30 cellular contexts compared by ENCODE assay signal in the genomic region with DNA sequence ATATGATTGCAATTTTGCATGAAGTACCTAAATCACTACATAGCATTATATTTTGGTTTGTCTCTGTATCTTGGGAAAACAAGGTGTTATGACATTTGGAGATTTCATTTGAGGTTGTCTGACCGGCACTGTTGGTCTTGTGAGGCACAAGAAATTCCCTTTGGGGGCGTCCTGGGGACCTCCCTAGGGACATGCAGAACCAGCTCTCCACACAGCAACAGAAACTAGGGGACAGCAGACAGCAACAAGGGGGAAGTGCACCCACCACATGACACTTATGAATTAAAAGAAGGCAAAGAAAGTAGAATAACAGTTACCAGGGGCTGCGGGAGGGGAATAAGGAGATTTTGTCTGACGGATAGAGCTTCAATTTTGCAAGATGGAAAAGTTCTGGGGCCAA. TPM values are rescaled to one million over a fixed set of nuclear protein-coding genes. Genes with fewer than 3 reads are reported as not detected.
"Had no signal": no experiment of that assay in that cellular context is flagged by ENCODE, and none has a peak within 500 bp of the region (broad histone marks: within the 10 kb centered on the region; RNA-seq: fewer than 3 reads in every experiment).

No MANE protein-coding gene starts in this region.

- H3K4me1 ChIP-seq: left ventricle myocardium inferior, prostate gland, tibial nerve had no signal

- H3K27me3 Mint-ChIP-seq: activated CD4-positive, alpha-beta T cell treated with anti-CD3 and anti-CD28 coated beads, Interleukin-2, amount 10 ng/mL, durations not matched to agents 7 days and 5 days; activated CD8-positive, alpha-beta memory T cell treated with anti-CD3 and anti-CD28 coated beads, Interleukin-2, amount 10 ng/mL, durations not matched to agents 7 days and 5 days; activated CD8-positive, alpha-beta T cell treated with anti-CD3 and anti-CD28 coated beads for 36 hours; activated naive CD4-positive, alpha-beta T cell treated with anti-CD3 and anti-CD28 coated beads, Interleukin-2, amount 50 U/mL, for 24 hours; brain; natural killer cell treated with Interleukin-12 subunit alpha and Interleukin-12 subunit beta and Interleukin-15 and Interleukin-18, amount 100 ng/mL, for 72 hours; stimulated activated naive CD8-positive, alpha-beta T cell treated with anti-CD3 and anti-CD28 coated beads, Interleukin-15, Interleukin-2, amounts not matched to agents 100 ng/mL and 50 ng/mL, for 24 hours had no signal

- H3K27ac ChIP-seq: left ventricle myocardium inferior, ovary, prostate gland, spleen, tibial nerve, VCaP had no signal

- ATAC-seq: activated CD8-positive, alpha-beta memory T cell treated with anti-CD3 and anti-CD28 coated beads, Interleukin-2, amount 10 ng/mL, durations not matched to agents 7 days and 5 days; activated CD8-positive, alpha-beta T cell treated with anti-CD3 and anti-CD28 coated beads for 36 hours; esophagus mucosa; natural killer cell treated with Interleukin-12 subunit alpha and Interleukin-12 subunit beta and Interleukin-15 and Interleukin-18, amount 100 ng/mL, for 72 hours had no signal

- H3K4me3 ChIP-seq: left ventricle myocardium inferior, ovary, prostate gland, spleen, tibial nerve had no signal

- H3K36me3 ChIP-seq: ovary had no signal

- H3K27me3 ChIP-seq: ovary, spleen, tibial nerve had no signal

- H3K9me3 ChIP-seq: left ventricle myocardium inferior, ovary, prostate gland, spleen, tibial nerve had no signal

- H3K9me3 Mint-ChIP-seq: activated CD4-positive, alpha-beta T cell treated with anti-CD3 and anti-CD28 coated beads, Interleukin-2, amount 10 ng/mL, durations not matched to agents 7 days and 5 days; activated CD8-positive, alpha-beta T cell treated with anti-CD3 and anti-CD28 coated beads for 36 hours; activated naive CD4-positive, alpha-beta T cell treated with anti-CD3 and anti-CD28 coated beads, Interleukin-2, amount 50 U/mL, for 24 hours; brain; mesothelial cell of epicardium; natural killer cell treated with Interleukin-12 subunit alpha and Interleukin-12 subunit beta and Interleukin-15 and Interleukin-18, amount 100 ng/mL, for 72 hours; stimulated activated naive CD8-positive, alpha-beta T cell treated with anti-CD3 and anti-CD28 coated beads, Interleukin-15, Interleukin-2, amounts not matched to agents 100 ng/mL and 50 ng/mL, for 24 hours; T-helper 2 cell treated with Interferon-gamma antibody and Interleukin-4, amounts not matched to agents 5 μg/mL and 100 μg/mL, for 36 hours had no signal

- DNase-seq: activated CD4-positive, alpha-beta T cell treated with anti-CD3 and anti-CD28 coated beads, Interleukin-2, amount 10 ng/mL, durations not matched to agents 7 days and 5 days; activated CD4-positive, CD25-positive, alpha-beta regulatory T cell treated with anti-CD3 and anti-CD28 coated beads, Interleukin-2, amount 50 U/mL, for 72 hours; activated CD8-positive, alpha-beta memory T cell treated with anti-CD3 and anti-CD28 coated beads, Interleukin-2, amount 10 ng/mL, durations not matched to agents 7 days and 5 days; activated CD8-positive, alpha-beta T cell treated with anti-CD3 and anti-CD28 coated beads for 36 hours; activated effector memory CD4-positive, alpha-beta T cell treated with anti-CD3 and anti-CD28 coated beads, Interleukin-2, amount 50 U/mL, for 16 hours; activated T-cell treated with anti-CD3 and anti-CD28 coated beads for 4 hours; anterior cingulate cortex; effector CD4-positive, alpha-beta T cell; foreskin melanocyte; glutamatergic neuron; hypothalamus; left ventricle myocardium inferior; ovary; spleen; stimulated activated CD4-positive, alpha-beta T cell treated with anti-CD3 and anti-CD28 coated beads, Interleukin-4, amount 100 ng/mL, for 1 hour; substantia nigra had no signal

- H3K4me3 Mint-ChIP-seq: activated CD4-positive, alpha-beta T cell treated with anti-CD3 and anti-CD28 coated beads, Interleukin-2, amount 10 ng/mL, durations not matched to agents 7 days and 5 days; activated CD8-positive, alpha-beta memory T cell treated with anti-CD3 and anti-CD28 coated beads, Interleukin-2, amount 10 ng/mL, durations not matched to agents 7 days and 5 days; activated CD8-positive, alpha-beta T cell treated with anti-CD3 and anti-CD28 coated beads for 36 hours; activated naive CD4-positive, alpha-beta T cell treated with anti-CD3 and anti-CD28 coated beads, Interleukin-2, amount 50 U/mL, for 24 hours; brain; mesothelial cell of epicardium; natural killer cell treated with Interleukin-12 subunit alpha and Interleukin-12 subunit beta and Interleukin-15 and Interleukin-18, amount 100 ng/mL, for 72 hours; stimulated activated naive CD8-positive, alpha-beta T cell treated with anti-CD3 and anti-CD28 coated beads, Interleukin-15, Interleukin-2, amounts not matched to agents 100 ng/mL and 50 ng/mL, for 24 hours; T-helper 2 cell treated with Interferon-gamma antibody and Interleukin-4, amounts not matched to agents 5 μg/mL and 100 μg/mL, for 36 hours had no signal

- H3K27ac Mint-ChIP-seq: activated CD4-positive, alpha-beta T cell treated with anti-CD3 and anti-CD28 coated beads, Interleukin-2, amount 10 ng/mL, durations not matched to agents 7 days and 5 days; activated CD8-positive, alpha-beta memory T cell treated with anti-CD3 and anti-CD28 coated beads, Interleukin-2, amount 10 ng/mL, durations not matched to agents 7 days and 5 days; activated CD8-positive, alpha-beta T cell treated with anti-CD3 and anti-CD28 coated beads for 36 hours; activated naive CD4-positive, alpha-beta T cell treated with anti-CD3 and anti-CD28 coated beads, Interleukin-2, amount 50 U/mL, for 24 hours; brain; mesothelial cell of epicardium; natural killer cell treated with Interleukin-12 subunit alpha and Interleukin-12 subunit beta and Interleukin-15 and Interleukin-18, amount 100 ng/mL, for 72 hours; stimulated activated naive CD8-positive, alpha-beta T cell treated with anti-CD3 and anti-CD28 coated beads, Interleukin-15, Interleukin-2, amounts not matched to agents 100 ng/mL and 50 ng/mL, for 24 hours; T-helper 2 cell treated with Interferon-gamma antibody and Interleukin-4, amounts not matched to agents 5 μg/mL and 100 μg/mL, for 36 hours had no signal

- H3K4me1 Mint-ChIP-seq: brain, mesothelial cell of epicardium had no signal

RNA-seq across cellular contexts. Expression of a gene that starts 21.4 kb away (rescaled TPM):
- total RNA-seq: activated CD8-positive, alpha-beta memory T cell treated with anti-CD3 and anti-CD28 coated beads, Interleukin-2, amount 10 ng/mL, durations not matched to agents 7 days and 5 days; cardiac septum; chondrocyte; left ventricle myocardium inferior; lung microvascular endothelial cell; mesothelial cell of epicardium; spleen; tibial nerve; urinary bladder had no signal

RNA-seq across cellular contexts. Expression of a gene that starts 35.4 kb away (rescaled TPM):
- total RNA-seq: activated CD8-positive, alpha-beta memory T cell treated with anti-CD3 and anti-CD28 coated beads, Interleukin-2, amount 10 ng/mL, durations not matched to agents 7 days and 5 days; cardiac septum; chondrocyte; left ventricle myocardium inferior; lung microvascular endothelial cell; natural killer cell treated with Interleukin-12 subunit alpha and Interleukin-12 subunit beta and Interleukin-15 and Interleukin-18, amount 100 ng/mL, for 72 hours had no signal
